In the genomic region with DNA sequence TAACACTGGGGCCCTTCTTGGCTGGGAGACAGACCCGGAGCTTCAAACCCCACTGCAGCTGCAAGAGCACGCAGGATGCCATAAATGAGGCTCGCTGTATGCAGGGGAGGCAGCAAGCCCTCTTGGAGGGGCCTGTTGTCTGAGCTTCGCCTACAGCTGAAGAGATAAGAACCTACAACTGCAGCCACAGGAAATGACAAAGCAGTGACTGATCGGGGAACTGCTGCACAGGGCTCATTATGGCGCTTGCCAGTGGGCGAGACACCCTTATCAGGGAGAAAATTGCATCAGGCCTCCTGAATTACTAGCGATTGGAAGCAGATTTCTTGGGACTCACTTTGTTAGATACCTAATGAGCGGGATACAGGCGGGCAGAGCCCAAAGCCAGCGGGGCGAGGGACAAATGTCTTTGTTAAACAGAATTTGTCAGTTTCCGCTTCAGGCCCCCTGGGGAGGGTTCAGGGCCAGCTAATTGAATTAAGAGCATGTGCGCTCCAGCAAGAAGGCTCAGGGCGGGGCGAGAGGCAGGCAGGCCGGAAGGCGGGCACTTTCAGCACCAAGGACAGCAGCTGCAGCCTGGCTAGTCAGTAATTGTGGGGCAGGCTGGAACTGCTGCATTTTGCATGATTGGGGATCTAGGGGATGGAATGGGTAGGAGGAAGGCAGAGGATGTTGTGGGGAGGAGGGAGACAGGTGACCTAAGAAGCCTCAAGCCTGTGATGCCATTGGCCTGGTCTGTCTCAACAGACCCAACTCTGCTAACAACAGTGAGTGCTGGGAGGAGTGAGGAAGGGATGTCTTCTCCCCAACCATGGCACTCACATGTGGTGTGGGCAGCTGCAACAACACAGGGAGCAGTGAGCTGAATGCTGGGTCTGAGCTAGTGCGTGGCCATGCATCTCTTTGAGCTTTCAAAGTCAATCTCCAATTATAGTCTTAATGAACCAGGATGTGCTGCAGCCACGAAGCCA, we compare ENCODE assay signal across 8 cellular contexts. TPM values are rescaled to one million over a fixed set of nuclear protein-coding genes. Genes with fewer than 3 reads are reported as not detected.
DNase-seq lines count a peak whose midpoint lies in the region; ATAC-seq and TF ChIP-seq lines count a peak whose summit lies in the region.

No MANE protein-coding gene starts in this region.

- H2AK5ac ChIP-seq in trophoblast cell (ENCODE audit: low read length) = no peak overlapping the region

- peaks cover 5% of the 10 kb centered on the region for H3K27me3 ChIP-seq in RWPE2 (ENCODE audit: insufficient read depth, poor library complexity, severe bottlenecking)
- no peaks in the 10 kb centered on the region for H3K27me3 ChIP-seq in trophoblast cell (ENCODE audit: insufficient read depth, low read length)
- peaks cover 24% of the 10 kb centered on the region for H3K27me3 ChIP-seq in upper lobe of right lung

- H3K4me1 ChIP-seq in RWPE2 (ENCODE audit: insufficient read depth, poor library complexity, severe bottlenecking) = no peaks in the 10 kb centered on the region
- H3K4me1 ChIP-seq in trophoblast cell (ENCODE audit: control insufficient read depth in 1 of 2, insufficient read depth in 2 of 2, low read length in 2 of 2) = no peaks in the 10 kb centered on the region
- no peaks in the 10 kb centered on the region for H3K4me1 ChIP-seq in upper lobe of right lung

- no peaks in the 10 kb centered on the region for H3K79me1 ChIP-seq in trophoblast cell (ENCODE audit: low read length)

- H3K23ac ChIP-seq in trophoblast cell (ENCODE audit: low read length) = no peak overlapping the region

- H3K4me3 Mint-ChIP-seq in glutamatergic neuron (ENCODE audit: unreplicated experiment) = peak overlapping the region; percentile 82

- no peak overlapping the region for H3K4me3 ChIP-seq in RWPE2 (ENCODE audit: severe bottlenecking)
- H3K4me3 ChIP-seq in trophoblast cell (ENCODE audit: low read depth, low read length) = no peak overlapping the region
- no peak overlapping the region for H3K4me3 ChIP-seq in upper lobe of right lung

- H4K91ac ChIP-seq in trophoblast cell (ENCODE audit: low read depth, low read length) = no peak overlapping the region

- no peak for TF ChIP-seq CTCF in RWPE2 (IDR thresholded peaks at IDR 0.05; ENCODE audit: poor library complexity, severe bottlenecking)
- TF ChIP-seq CTCF in glutamatergic neuron (IDR thresholded peaks at IDR 0.05; ENCODE audit: partially characterized antibody, unreplicated experiment) = no peak
- no peak for TF ChIP-seq CTCF in upper lobe of right lung (IDR thresholded peaks at IDR 0.05)

- DNase-seq in C1 segment of cervical spinal cord (lab: John Stamatoyannopoulos, UW) = peak in 11 of 14 donors; percentile 5 to 58 (median 16)
- DNase-seq in HT1080 (ENCODE audit: low read depth) = peak; percentile 73
- peak; percentile 89 for DNase-seq in RWPE2 (ENCODE audit: low spot score)
- DNase-seq in activated gamma-delta T cell treated with anti-CD3 and anti-CD28 coated beads, Interleukin-2, amount 50 U/mL, for 16 hours (ENCODE audit: low read depth) = peak; percentile 48
- DNase-seq in glutamatergic neuron = peak; percentile 90
- peak; percentile 55 to 78 for DNase-seq in trophoblast cell
- peak; percentile 85 for DNase-seq in upper lobe of right lung

- H4K8ac ChIP-seq in trophoblast cell (ENCODE audit: low read depth, low read length) = no peak overlapping the region

- H3K4me1 Mint-ChIP-seq in glutamatergic neuron (ENCODE audit: low read depth, unreplicated experiment) = peaks cover 24% of the 10 kb centered on the region

- no peak overlapping the region for H2BK12ac ChIP-seq in trophoblast cell (ENCODE audit: low read length)

- H3K4ac ChIP-seq in trophoblast cell (ENCODE audit: low read depth, low read length) = no peak overlapping the region

- no peak overlapping the region for H2BK5ac ChIP-seq in trophoblast cell (ENCODE audit: low read depth, low read length, poor library complexity)

- no CpG with 5 or more reads among the region's 20 CpGs for WGBS in trophoblast cell (ENCODE audit: extremely low coverage, insufficient coverage, insufficient read length)

- H3K79me2 ChIP-seq in trophoblast cell (ENCODE audit: control insufficient read depth, insufficient read depth, low read length, poor library complexity) = no peaks in the 10 kb centered on the region

- H3K18ac ChIP-seq in trophoblast cell (ENCODE audit: low read length) = no peak overlapping the region

- no peak overlapping the region for H4K12ac ChIP-seq in trophoblast cell (ENCODE audit: low read depth, low read length)

- H3K27ac ChIP-seq in RWPE2 (ENCODE audit: poor library complexity, severe bottlenecking) (no peak overlapping the region), trophoblast cell (ENCODE audit: low read depth, low read length) (no peak overlapping the region), upper lobe of right lung (no peak overlapping the region)

- no peaks in the 10 kb centered on the region for H3K9me3 ChIP-seq in RWPE2 (ENCODE audit: severe bottlenecking)
- H3K9me3 ChIP-seq in trophoblast cell (ENCODE audit: insufficient read depth, low read depth, low read length) = peaks cover 5% of the 10 kb centered on the region
- H3K9me3 ChIP-seq in upper lobe of right lung = no peaks in the 10 kb centered on the region

- ATAC-seq in RWPE2 (ENCODE audit: low read depth) (peak; percentile 83), upper lobe of right lung (peak; percentile 74), HG03097 (IDR thresholded peaks at IDR 0.05; ENCODE audit: low FRiP score, unreplicated experiment) (no peak)

- intact Hi-C loops in upper lobe of right lung (cut with DNase I) = no loop called here

- peaks cover 5% of the 10 kb centered on the region for H3K36me3 Mint-ChIP-seq in glutamatergic neuron (ENCODE audit: unreplicated experiment)

- no peak overlapping the region for H3K14ac ChIP-seq in trophoblast cell (ENCODE audit: low read length)

- H3K27me3 Mint-ChIP-seq in glutamatergic neuron (ENCODE audit: unreplicated experiment) = peaks cover 35% of the 10 kb centered on the region

- H3K36me3 ChIP-seq in RWPE2 (ENCODE audit: low read depth) = no peaks in the 10 kb centered on the region
- no peaks in the 10 kb centered on the region for H3K36me3 ChIP-seq in trophoblast cell (ENCODE audit: control insufficient read depth in 1 of 2, insufficient read depth in 2 of 2, low read length in 2 of 2)
- H3K36me3 ChIP-seq in upper lobe of right lung = no peaks in the 10 kb centered on the region

- no peak overlapping the region for H2AFZ ChIP-seq in trophoblast cell (ENCODE audit: insufficient read depth, low read length, poor library complexity)

- H3K9me3 Mint-ChIP-seq in glutamatergic neuron (ENCODE audit: unreplicated experiment) = peaks cover 11% of the 10 kb centered on the region

- no peak overlapping the region for H2BK120ac ChIP-seq in trophoblast cell (ENCODE audit: insufficient read depth, low read length, poor library complexity)

- H3K4me2 ChIP-seq in trophoblast cell (ENCODE audit: low read length) = no peak overlapping the region

- peak overlapping the region; percentile 40 for H3K27ac Mint-ChIP-seq in glutamatergic neuron (ENCODE audit: unreplicated experiment)

- H3K9ac ChIP-seq in trophoblast cell (ENCODE audit: low read length) = no peak overlapping the region

RNA-seq across cellular contexts. Expression of a gene that starts 55.3 kb away (rescaled TPM):
- not detected in 2 replicates for total RNA-seq in HT1080 (2014; rRNA removed; shearing (Covaris generic))
- polyA plus RNA-seq in HT1080 (2015; cell fraction: cytosol; rRNA removed) = not detected in 2 replicates
- 0.27 TPM in 1 of 2 replicates, not detected in the other for polyA plus RNA-seq in HT1080 (2015; cell fraction: nucleus; rRNA removed)
- total RNA-seq in glutamatergic neuron (ENCODE audit: unreplicated experiment) = 0.49 TPM
- polyA plus RNA-seq in trophoblast cell (2013) = 1.9 and 2.1 TPM in 2 replicates
- total RNA-seq in upper lobe of right lung = not detected

Comparison
In these comparisons a context has a peak if more than half of its experiments do, and no peak if none do; other contexts are left out.
1. DNase-seq: peak in every context shown above with its lines; median percentile 90 in glutamatergic neuron; 89 in RWPE2; 85 in upper lobe of right lung; 73 in HT1080; 66 in trophoblast cell; 48 in activated gamma-delta T cell treated with anti-CD3 and anti-CD28 coated beads, Interleukin-2, amount 50 U/mL, for 16 hours; 16 in C1 segment of cervical spinal cord.